In the genomic region with DNA sequence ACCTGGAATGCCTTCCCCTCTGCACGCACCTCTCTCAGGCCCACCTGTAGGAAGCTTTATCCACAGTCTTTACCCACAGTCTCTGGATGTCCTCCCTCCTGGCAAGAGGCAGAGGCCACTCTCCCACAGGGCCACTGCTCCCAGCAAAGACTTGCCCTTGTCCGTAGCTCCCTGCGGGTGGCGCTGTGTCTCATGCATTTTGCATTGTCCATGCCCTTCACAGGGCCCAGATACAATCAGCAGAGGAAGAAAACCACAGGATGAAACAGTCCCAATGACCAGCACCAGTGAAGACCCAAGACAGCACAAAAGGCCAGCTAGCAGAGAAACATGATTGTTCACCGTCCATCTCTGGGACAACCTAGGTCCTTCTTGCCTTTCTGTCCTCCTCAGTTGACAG, we compare ENCODE assay signal across 8 cellular contexts. TPM values are rescaled to one million over a fixed set of nuclear protein-coding genes. Genes with fewer than 3 reads are reported as not detected.
A peak's percentile ranks its signal among the peaks of the same experiment; 100 is the strongest.
DNase-seq lines count a peak whose midpoint lies in the region; ATAC-seq, FAIRE-seq and TF ChIP-seq lines count a peak whose summit lies in the region.

No MANE protein-coding gene starts in this region.

- peak; percentile 28 for TF ChIP-seq CTCF in MCF 10A (IDR thresholded peaks at IDR 0.05; ENCODE audit: unreplicated experiment)
- TF ChIP-seq CTCF in breast epithelium (IDR thresholded peaks at IDR 0.05) = no peak
- TF ChIP-seq CTCF in endothelial cell of umbilical vein (IDR thresholded peaks at IDR 0.05; ENCODE audit: extremely low read depth in 1 of 2, insufficient read depth in 1 of 2, low read depth in 1 of 2, low read length in 2 of 2) = peak; percentile 44 to 47
- no peak for TF ChIP-seq CTCF in gastrocnemius medialis (IDR thresholded peaks at IDR 0.05 in 4 of 5, conservative IDR thresholded peaks at IDR 0.05 in 1 of 5)

- ATAC-seq in stimulated activated effector memory CD8-positive, alpha-beta T cell treated with anti-CD3 and anti-CD28 coated beads, Interleukin-12 subunit alpha, Interleukin-12 subunit beta, amount 100 ng/mL, for 72 hours = no peak
- ATAC-seq in gastrocnemius medialis = no peak

- H3K27ac Mint-ChIP-seq in MCF 10A (ENCODE audit: low read depth, unreplicated experiment) = no peak overlapping the region
- no peak overlapping the region for H3K27ac Mint-ChIP-seq in stimulated activated effector memory CD8-positive, alpha-beta T cell treated with anti-CD3 and anti-CD28 coated beads, Interleukin-12 subunit alpha, Interleukin-12 subunit beta, amount 100 ng/mL, for 72 hours

- no peaks in the 10 kb centered on the region for H4K20me1 ChIP-seq in endothelial cell of umbilical vein (replicated peaks; ENCODE audit: control insufficient read depth, extremely low read depth, insufficient read depth, low read length)

- no peaks in the 10 kb centered on the region for H3K9me1 ChIP-seq in endothelial cell of umbilical vein (replicated peaks; ENCODE audit: control insufficient read depth, extremely low read depth, insufficient read depth, low read length)

- TF ChIP-seq POLR2A in breast epithelium (IDR thresholded peaks at IDR 0.05) (no peak), endothelial cell of umbilical vein (IDR thresholded peaks at IDR 0.05; ENCODE audit: low read depth, low read length) (no peak), gastrocnemius medialis (IDR thresholded peaks at IDR 0.05) (no peak)

- dilution Hi-C loops in endothelial cell of umbilical vein (cut with MboI; ENCODE audit: extremely low pct_ligation_motif_present, low sequenced_read_pairs) = no loop called here

- in situ Hi-C loops in gastrocnemius medialis (cut with MboI; ENCODE audit: low sequenced_read_pairs in 4 of 4) = no loop called here

- BruUV-seq in MCF 10A (replicated peaks; lab: Mats Ljungman, UMichigan) (no TSS peak), endothelial cell of umbilical vein (replicated peaks; lab: Mats Ljungman, UMichigan) (no TSS peak)

- no peak overlapping the region for H3K27ac ChIP-seq in breast epithelium
- no peak overlapping the region for H3K27ac ChIP-seq in endothelial cell of umbilical vein (ENCODE audit: insufficient read depth, low read depth, low read length)
- H3K27ac ChIP-seq in gastrocnemius medialis = no peak overlapping the region

- no peaks in the 10 kb centered on the region for H3K79me2 ChIP-seq in endothelial cell of umbilical vein (ENCODE audit: control insufficient read depth, insufficient read depth, low read length)

- peaks cover 25% of the 10 kb centered on the region for H3K27me3 Mint-ChIP-seq in MCF 10A (ENCODE audit: insufficient read depth, unreplicated experiment)

- FAIRE-seq in endothelial cell of umbilical vein (lab: Jason Lieb, UNC) = no peak

- H3K36me3 Mint-ChIP-seq in MCF 10A (ENCODE audit: insufficient read depth, unreplicated experiment) = no peaks in the 10 kb centered on the region
- H3K36me3 Mint-ChIP-seq in stimulated activated effector memory CD8-positive, alpha-beta T cell treated with anti-CD3 and anti-CD28 coated beads, Interleukin-12 subunit alpha, Interleukin-12 subunit beta, amount 100 ng/mL, for 72 hours = no peaks in the 10 kb centered on the region

- no peak overlapping the region for H3K4me2 ChIP-seq in endothelial cell of umbilical vein (ENCODE audit: insufficient read depth, low read length)

- H3K4me1 ChIP-seq in breast epithelium (peaks cover 8 to 13% of the 10 kb centered on the region in 2 donors), NT2/D1 (ENCODE audit: insufficient read depth, insufficient read length) (peaks cover 12% of the 10 kb centered on the region), endothelial cell of umbilical vein (ENCODE audit: control insufficient read depth, extremely low read depth, insufficient read depth, low read length) (peaks cover 7% of the 10 kb centered on the region), gastrocnemius medialis (peaks cover 8 to 13% of the 10 kb centered on the region in 2 donors)

- H3K36me3 ChIP-seq in breast epithelium (no peaks in the 10 kb centered on the region), NT2/D1 (ENCODE audit: insufficient read depth, insufficient read length, low read length) (no peaks in the 10 kb centered on the region), endothelial cell of umbilical vein (ENCODE audit: control insufficient read depth in 2 of 2, extremely low read depth in 1 of 2, insufficient read depth in 2 of 2, low read length in 2 of 2) (no peaks in the 10 kb centered on the region), gastrocnemius medialis (no peaks in the 10 kb centered on the region)

- H3K4me1 Mint-ChIP-seq in MCF 10A (ENCODE audit: insufficient read depth, unreplicated experiment) = peaks cover 5% of the 10 kb centered on the region
- peaks cover 19% of the 10 kb centered on the region for H3K4me1 Mint-ChIP-seq in stimulated activated effector memory CD8-positive, alpha-beta T cell treated with anti-CD3 and anti-CD28 coated beads, Interleukin-12 subunit alpha, Interleukin-12 subunit beta, amount 100 ng/mL, for 72 hours

- no peak overlapping the region for H3K4me3 ChIP-seq in breast epithelium
- no peak overlapping the region for H3K4me3 ChIP-seq in NT2/D1 (ENCODE audit: insufficient read length, low read depth)
- no peak overlapping the region for H3K4me3 ChIP-seq in endothelial cell of umbilical vein (replicated peaks in 1 of 3; ENCODE audit: insufficient read depth in 1 of 3, low read depth in 1 of 3, low read length in 3 of 3)
- H3K4me3 ChIP-seq in gastrocnemius medialis = no peak overlapping the region

- no peak overlapping the region for H2AFZ ChIP-seq in endothelial cell of umbilical vein (ENCODE audit: low read depth, low read length)

- H3K9ac ChIP-seq in NT2/D1 (ENCODE audit: insufficient read length, low read depth) (no peak overlapping the region), endothelial cell of umbilical vein (replicated peaks; ENCODE audit: extremely low read depth, insufficient read depth, low read length) (no peak overlapping the region)

- CTCF ChIA-PET in MCF 10A (lab: Yijun Ruan, JAX) = interaction anchor here (0.6 to 0.7 kb wide), 5 partner anchors 36 to 874 kb away, joined by 3 to 4 read pairs (median 3); no protein-coding TSS in a partner anchor
- CTCF ChIA-PET in endothelial cell of umbilical vein (lab: Charles Lee) = interaction anchor here (0.6 to 1.7 kb wide), 4 partner anchors 9 to 122 kb away, joined by 3 to 4 read pairs (median 3); no protein-coding TSS in a partner anchor

- intact Hi-C loops in MCF 10A (cut with micrococcal nuclease) = no loop called here
- intact Hi-C loops in breast epithelium (cut with DNase I; ENCODE audit: low total_unique reads) = no loop called here
- intact Hi-C loops in endothelial cell of umbilical vein (cut with micrococcal nuclease) = no loop called here
- intact Hi-C loops in gastrocnemius medialis (cut with DNase I; ENCODE audit: low total_unique reads) = no loop called here

- H3K9me3 Mint-ChIP-seq in MCF 10A (ENCODE audit: unreplicated experiment) = no peaks in the 10 kb centered on the region
- H3K9me3 Mint-ChIP-seq in stimulated activated effector memory CD8-positive, alpha-beta T cell treated with anti-CD3 and anti-CD28 coated beads, Interleukin-12 subunit alpha, Interleukin-12 subunit beta, amount 100 ng/mL, for 72 hours = no peaks in the 10 kb centered on the region

- H3K27me3 ChIP-seq in breast epithelium (peaks cover 12 to 52% of the 10 kb centered on the region in 2 donors), NT2/D1 (ENCODE audit: insufficient read depth, insufficient read length) (peaks cover 63% of the 10 kb centered on the region), endothelial cell of umbilical vein (ENCODE audit: control insufficient read depth in 2 of 2, insufficient read depth in 2 of 2, low read length in 2 of 2) (peaks cover 38 to 45% of the 10 kb centered on the region in 2 experiments), gastrocnemius medialis (peaks cover 34 to 51% (median 46%) of the 10 kb centered on the region in 3 donors)

- POLR2A ChIA-PET in MCF 10A (lab: Yijun Ruan, JAX) (no interaction called here), endothelial cell of umbilical vein (lab: Charles Lee) (no interaction called here)

- peak overlapping the region; percentile 16 for H3K4me3 Mint-ChIP-seq in MCF 10A (ENCODE audit: unreplicated experiment)
- peak overlapping the region; percentile 13 for H3K4me3 Mint-ChIP-seq in stimulated activated effector memory CD8-positive, alpha-beta T cell treated with anti-CD3 and anti-CD28 coated beads, Interleukin-12 subunit alpha, Interleukin-12 subunit beta, amount 100 ng/mL, for 72 hours

- DNase-seq in MCF 10A (ENCODE audit: unreplicated experiment) (peak; percentile 68), breast epithelium (ENCODE audit: low spot score in 2 of 2) (no peak), NT2/D1 (ENCODE audit: low read depth, low spot score) (peak; percentile 64), endothelial cell of umbilical vein (ENCODE audit: low read depth, low spot score) (no peak), AG20443 (ENCODE audit: low spot score) (no peak), GF-D8 (lab: John Stamatoyannopoulos, UW) (no peak), gastrocnemius medialis (no peak)
- DNase-seq in stimulated activated effector memory CD8-positive, alpha-beta T cell treated with anti-CD3 and anti-CD28 coated beads, Interleukin-12 subunit alpha, Interleukin-12 subunit beta, amount 100 ng/mL, for 72 hours (ENCODE audit: low spot score in 2 of 2) = peak in 1 of 2 donors; percentile 55

- H3K9me3 ChIP-seq in breast epithelium (no peaks in the 10 kb centered on the region), NT2/D1 (ENCODE audit: insufficient read depth, low read length) (no peaks in the 10 kb centered on the region), endothelial cell of umbilical vein (replicated peaks; ENCODE audit: control insufficient read depth, insufficient read depth, low read length) (no peaks in the 10 kb centered on the region), gastrocnemius medialis (no peaks in the 10 kb centered on the region)

TF ChIP-seq in endothelial cell of umbilical vein, 7 proteins besides CTCF, POLR2A, EP300 and RAD21 (continues in another document):
- TF ChIP-seq EZH2 (IDR thresholded peaks at IDR 0.05; ENCODE audit: borderline replicate concordance, low read depth, low read length, severe bottlenecking) = no peak
- no peak for TF ChIP-seq JUN (IDR thresholded peaks at IDR 0.05; ENCODE audit: borderline replicate concordance, insufficient read depth, insufficient read length, low read depth)
- no peak for TF ChIP-seq POLR2AphosphoS5 (IDR thresholded peaks at IDR 0.05; ENCODE audit: insufficient read depth, low read depth, low read length)

RNA-seq across cellular contexts. Expression of a gene that starts 2.1 kb away (rescaled TPM):
- total RNA-seq in MCF 10A (2022) = 6.7 and 8.6 TPM in 2 replicates
- 1 to 10 TPM in 2 of 3 donors, under 1 TPM in 1; 0.48 to 7.3 (median 6.2) TPM for total RNA-seq in breast epithelium
- 1.0 and 2.0 TPM in 2 replicates for total RNA-seq in endothelial cell of umbilical vein
- 2.9 and 3.3 TPM in 2 replicates for polyA plus RNA-seq in endothelial cell of umbilical vein
- 3.2 and 3.7 TPM in 2 replicates for polyA plus RNA-seq in endothelial cell of umbilical vein (2011; cell fraction: cytosol; rRNA removed)
- polyA plus RNA-seq in endothelial cell of umbilical vein (2011; cell fraction: nucleus; rRNA removed) = 2.2 and 3.0 TPM in 2 replicates
- 2.0 and 2.2 TPM in 2 replicates for polyA plus RNA-seq in endothelial cell of umbilical vein (2012)
- polyA minus RNA-seq in endothelial cell of umbilical vein = 1.0 and 3.4 TPM in 2 replicates
- polyA minus RNA-seq in endothelial cell of umbilical vein (2011; cell fraction: cytosol; rRNA and poly(A)+ RNA removed) = not detected
- polyA minus RNA-seq in endothelial cell of umbilical vein (2011; cell fraction: nucleus; rRNA and poly(A)+ RNA removed) = 0.72 and 0.87 TPM in 2 replicates
- total RNA-seq in gastrocnemius medialis = under 1 TPM in 1 of 4 donors, not detected in 3; 0.13 TPM

Comparison
In these comparisons a context has a peak if more than half of its experiments do, and no peak if none do; other contexts are left out.
1. DNase-seq: peak in MCF 10A (single experiment) and NT2/D1 (single experiment); none in breast epithelium (0 of 2), endothelial cell of umbilical vein (single experiment), AG20443 (single experiment), GF-D8 (single experiment) and gastrocnemius medialis (0 of 2).
2. CTCF ChIP-seq: peak in MCF 10A (single experiment) and endothelial cell of umbilical vein (2 of 2); none in breast epithelium (0 of 3) and gastrocnemius medialis (0 of 5).